ENCODE assay signal across 20 cellular contexts in genomic region chr17:21358682-21359482, GRCh38. TPM values are rescaled to one million over a fixed set of nuclear protein-coding genes. Genes with fewer than 3 reads are reported as not detected.
DNase-seq lines count a peak whose midpoint lies in the region; ATAC-seq, FAIRE-seq and TF ChIP-seq lines count a peak whose summit lies in the region.
"Had no signal": no experiment of that assay in that cellular context is flagged by ENCODE, and none has a peak within 500 bp of the region (broad histone marks: within the 10 kb centered on the region; RNA-seq: fewer than 3 reads in every experiment).

No MANE protein-coding gene starts in this region.

- DNase-seq in GM23248 (peak; percentile 75), H1 (ENCODE audit: low read depth in 1 of 2, low spot score in 2 of 2) (no peak), left colon (no peak), suprapubic skin (ENCODE audit: low spot score in 2 of 2) (no peak), SIG-M5 treated with dmso at 0.1 percent for 504 hours (lab: John Stamatoyannopoulos, UW; ENCODE audit: unreplicated experiment) (no peak), colonic mucosa (no peak)
- no peak for DNase-seq in activated CD4-positive, alpha-beta T cell treated with anti-CD3 and anti-CD28 coated beads, Interleukin-2, amount 10 ng/mL, durations not matched to agents 24 days and 14 days
- DNase-seq: activated CD4-positive, alpha-beta memory T cell treated with anti-CD3 and anti-CD28 coated beads, Interleukin-2, amount 10 ng/mL, durations not matched to agents 7 days and 5 days; activated naive CD8-positive, alpha-beta T cell treated with anti-CD3 and anti-CD28 coated beads, Interleukin-2, amount 50 U/mL, for 24 hours; C1 segment of cervical spinal cord; H7; head of caudate nucleus; NCI-H1105; NCI-H510A; OCI-M1; stimulated activated CD4-positive, alpha-beta T cell treated with anti-CD3 and anti-CD28 coated beads, Interleukin-2, amount 100 ng/mL, for 48 hours; stimulated activated CD8-positive, alpha-beta memory T cell treated with anti-CD3 and anti-CD28 coated beads, Interleukin-4, amount 100 ng/mL, for 48 hours; trophoblast cell had no signal

- 0 out of 2 replicates have a peak overlapping the region, but pooled peaks have one; percentile 39 for H2BK12ac ChIP-seq in H1 (ENCODE audit: low read depth, low read length)

- peaks cover 22% of the 10 kb centered on the region; the same call in 1 of the 2 replicates for H3K23me2 ChIP-seq in H1 (ENCODE audit: low read depth, low read length)

- H3K14ac ChIP-seq in H1 (ENCODE audit: insufficient read length) = no peak overlapping the region

- H3K4me3 ChIP-seq in GM23248 (no peak overlapping the region), H1 (ENCODE audit: extremely low read depth in 1 of 4, insufficient read depth in 2 of 4, low read depth in 3 of 4, low read length in 4 of 4) (no peak overlapping the region), suprapubic skin (no peak overlapping the region), colonic mucosa (no peak overlapping the region)

- H3K27ac Mint-ChIP-seq in activated CD4-positive, alpha-beta T cell treated with anti-CD3 and anti-CD28 coated beads, Interleukin-2, amount 10 ng/mL, durations not matched to agents 24 days and 14 days = no peak overlapping the region
- H3K27ac Mint-ChIP-seq: activated CD4-positive, alpha-beta memory T cell treated with anti-CD3 and anti-CD28 coated beads, Interleukin-2, amount 10 ng/mL, durations not matched to agents 7 days and 5 days; activated naive CD8-positive, alpha-beta T cell treated with anti-CD3 and anti-CD28 coated beads, Interleukin-2, amount 50 U/mL, for 24 hours; IgD-negative memory B cell had no signal

- no peak overlapping the region for H2BK5ac ChIP-seq in H1 (ENCODE audit: low read depth, low read length)

- peak; percentile 93 for ATAC-seq in left colon
- ATAC-seq: activated naive CD8-positive, alpha-beta T cell treated with anti-CD3 and anti-CD28 coated beads, Interleukin-2, amount 50 U/mL, for 24 hours had no signal

- H3K56ac ChIP-seq in H1 (replicated peaks; ENCODE audit: insufficient read length, low read depth, low read length) = no peak overlapping the region

- no peak for TF ChIP-seq POLR2A in H1 (IDR thresholded peaks at IDR 0.05; ENCODE audit: control extremely low read depth in 1 of 2, low read depth in 2 of 2, low read length in 2 of 2)
- no peak for TF ChIP-seq POLR2A in suprapubic skin (IDR thresholded peaks at IDR 0.05)

- CTCF ChIA-PET in H1 (lab: Charles Lee; ENCODE audit: partially characterized antibody) = interaction anchor here (0.8 to 1.7 kb wide), 5 partner anchors 12 to 74 kb away, joined by 3 to 4 read pairs (median 3); no protein-coding TSS in a partner anchor

- H3K4me1 ChIP-seq in GM23248 (ENCODE audit: insufficient read depth) (peaks cover 7% of the 10 kb centered on the region), H1 (replicated peaks in 1 of 4; ENCODE audit: control insufficient read depth in 3 of 4, insufficient read depth in 4 of 4, low read length in 3 of 4) (peaks cover 0 to 19% (median 6%) of the 10 kb centered on the region in 4 experiments; a peak in 6 of 7 replicates), suprapubic skin (peaks cover 12% of the 10 kb centered on the region), colonic mucosa (no peaks in the 10 kb centered on the region)

- H4K20me1 ChIP-seq in GM23248 (ENCODE audit: insufficient read depth) (no peaks in the 10 kb centered on the region), H1 (replicated peaks in 1 of 2; ENCODE audit: control insufficient read depth in 1 of 2, insufficient read depth in 2 of 2, low read length in 2 of 2) (peaks cover 0 to 4% of the 10 kb centered on the region in 2 experiments)

- H3K27me3 ChIP-seq in GM23248 (replicated peaks; ENCODE audit: insufficient read depth) (peaks cover 10% of the 10 kb centered on the region; the same call in 1 of the 2 replicates), H1 (replicated peaks in 1 of 4; ENCODE audit: control insufficient read depth in 3 of 4, extremely low read depth in 1 of 4, insufficient read depth in 3 of 4, low read length in 3 of 4) (no peaks in the 10 kb centered on the region; a peak in 3 of 7 replicates), suprapubic skin (no peaks in the 10 kb centered on the region), colonic mucosa (no peaks in the 10 kb centered on the region)

- no peaks in the 10 kb centered on the region for H3F3A ChIP-seq in GM23248 (ENCODE audit: insufficient read depth)

- H3K9ac ChIP-seq in GM23248 = no peak overlapping the region
- H3K9ac ChIP-seq in H1 (replicated peaks in 1 of 4; ENCODE audit: extremely low read depth in 1 of 4, low read depth in 3 of 4, low read length in 3 of 4) = no peak overlapping the region
- no peak overlapping the region for H3K9ac ChIP-seq in colonic mucosa (ENCODE audit: low read depth in 2 of 2, low read length in 2 of 2)

- 8 to 12% methylated on average over 12 of the region's 12 CpGs for WGBS in GM23248 (ENCODE audit: low coverage in 1 of 2, low lambda C conversion rate in 2 of 2, missing lambda C conversion rate in 2 of 2), 2 experiments
- 82% methylated on average over 12 of the region's 12 CpGs; no CpG with 5 or more reads in 1 of the 2 experiments for WGBS in H1 (ENCODE audit: extremely low coverage in 1 of 2, insufficient coverage in 1 of 2, insufficient read length in 1 of 2, insufficient replicate concordance in 2 of 2, low coverage in 1 of 2, low lambda C conversion rate in 2 of 2, missing lambda C conversion rate in 1 of 2), 2 experiments
- 30% methylated on average over 12 of the region's 12 CpGs for WGBS in suprapubic skin

- no peak for TF ChIP-seq RAD21 in H1 (IDR thresholded peaks at IDR 0.05 in 1 of 2, conservative IDR thresholded peaks at IDR 0.05 in 1 of 2; ENCODE audit: low read depth in 2 of 2, low read length in 2 of 2)

- H3K27me3 Mint-ChIP-seq in activated CD4-positive, alpha-beta T cell treated with anti-CD3 and anti-CD28 coated beads, Interleukin-2, amount 10 ng/mL, durations not matched to agents 24 days and 14 days = no peaks in the 10 kb centered on the region
- H3K27me3 Mint-ChIP-seq: activated naive CD8-positive, alpha-beta T cell treated with anti-CD3 and anti-CD28 coated beads, Interleukin-2, amount 50 U/mL, for 24 hours had no signal

- H3K79me2 ChIP-seq in GM23248 (ENCODE audit: insufficient read depth) = no peaks in the 10 kb centered on the region
- H3K79me2 ChIP-seq in H1 (ENCODE audit: control insufficient read depth in 1 of 2, insufficient read depth in 2 of 2, low read length in 2 of 2) = no peaks in the 10 kb centered on the region

- H2BK20ac ChIP-seq in H1 (ENCODE audit: low read length) = peak overlapping the region; percentile 37; the same call in 1 of the 2 replicates

- H3K4me3 Mint-ChIP-seq in activated CD4-positive, alpha-beta T cell treated with anti-CD3 and anti-CD28 coated beads, Interleukin-2, amount 10 ng/mL, durations not matched to agents 24 days and 14 days = no peak overlapping the region
- H3K4me3 Mint-ChIP-seq: activated CD4-positive, alpha-beta memory T cell treated with anti-CD3 and anti-CD28 coated beads, Interleukin-2, amount 10 ng/mL, durations not matched to agents 7 days and 5 days; activated naive CD8-positive, alpha-beta T cell treated with anti-CD3 and anti-CD28 coated beads, Interleukin-2, amount 50 U/mL, for 24 hours; IgD-negative memory B cell; nephron had no signal

- H3K4ac ChIP-seq in H1 (replicated peaks; ENCODE audit: insufficient read length, low read depth, low read length) = no peak overlapping the region

- FAIRE-seq in H1 (lab: Jason Lieb, UNC) = no peak

- H3K36me3 Mint-ChIP-seq in activated CD4-positive, alpha-beta T cell treated with anti-CD3 and anti-CD28 coated beads, Interleukin-2, amount 10 ng/mL, durations not matched to agents 24 days and 14 days (ENCODE audit: low read depth) = no peaks in the 10 kb centered on the region
- H3K36me3 Mint-ChIP-seq: IgD-negative memory B cell had no signal

- TF ChIP-seq CTCF in H1 (IDR thresholded peaks at IDR 0.05; ENCODE audit: control extremely low read depth in 1 of 3, insufficient read depth in 1 of 3, low read depth in 1 of 3, low read length in 3 of 3) (no peak), suprapubic skin (IDR thresholded peaks at IDR 0.05) (no peak), colonic mucosa (IDR thresholded peaks at IDR 0.05) (no peak)

- H2AK5ac ChIP-seq in H1 (ENCODE audit: low read depth, low read length) = no peak overlapping the region

- no peak overlapping the region for H3K4me2 ChIP-seq in GM23248 (ENCODE audit: unreplicated experiment)
- H3K4me2 ChIP-seq in H1 (ENCODE audit: insufficient read depth in 1 of 2, low read depth in 2 of 2, low read length in 2 of 2) = no peak overlapping the region

- no peaks in the 10 kb centered on the region for H3K4me1 Mint-ChIP-seq in activated CD4-positive, alpha-beta T cell treated with anti-CD3 and anti-CD28 coated beads, Interleukin-2, amount 10 ng/mL, durations not matched to agents 24 days and 14 days
- H3K4me1 Mint-ChIP-seq: activated CD4-positive, alpha-beta memory T cell treated with anti-CD3 and anti-CD28 coated beads, Interleukin-2, amount 10 ng/mL, durations not matched to agents 7 days and 5 days; nephron had no signal

- no peak overlapping the region for H2AFZ ChIP-seq in GM23248
- H2AFZ ChIP-seq in H1 (ENCODE audit: low read length) = no peak overlapping the region

- POLR2A ChIA-PET in H1 (lab: Charles Lee; ENCODE audit: partially characterized antibody) = interaction anchor here (0.7 to 1.3 kb wide), 3 partner anchors 11 to 46 kb away, joined by 3 to 5 read pairs (median 3); partner anchors contain the start of gene KCNJ12

- H3K27ac ChIP-seq in GM23248 = no peak overlapping the region
- H3K27ac ChIP-seq in H1 (ENCODE audit: low read depth, low read length) = no peak overlapping the region
- H3K27ac ChIP-seq in suprapubic skin = peak overlapping the region; percentile 57
- H3K27ac ChIP-seq in colonic mucosa = no peak overlapping the region

- no peak overlapping the region for H4K5ac ChIP-seq in H1 (ENCODE audit: insufficient read length, low read depth, low read length)

- TF ChIP-seq EP300 in H1 (IDR thresholded peaks at IDR 0.05; ENCODE audit: borderline replicate concordance in 1 of 2, low read depth in 2 of 2, low read length in 2 of 2) (no peak), suprapubic skin (IDR thresholded peaks at IDR 0.05) (no peak)

- no peaks in the 10 kb centered on the region for H3K9me3 Mint-ChIP-seq in activated CD4-positive, alpha-beta T cell treated with anti-CD3 and anti-CD28 coated beads, Interleukin-2, amount 10 ng/mL, durations not matched to agents 24 days and 14 days
- H3K9me3 Mint-ChIP-seq: activated CD4-positive, alpha-beta memory T cell treated with anti-CD3 and anti-CD28 coated beads, Interleukin-2, amount 10 ng/mL, durations not matched to agents 7 days and 5 days; activated naive CD8-positive, alpha-beta T cell treated with anti-CD3 and anti-CD28 coated beads, Interleukin-2, amount 50 U/mL, for 24 hours; IgD-negative memory B cell; nephron had no signal

- no peaks in the 10 kb centered on the region for H3K9me2 ChIP-seq in GM23248 (ENCODE audit: insufficient read depth)

- intact Hi-C loops in left colon (cut with DNase I, micrococcal nuclease) (no loop called here), colonic mucosa (cut with DNase I) (no loop called here)
- intact Hi-C loops in activated CD4-positive, alpha-beta T cell treated with anti-CD3 and anti-CD28 coated beads, Interleukin-2, amount 10 ng/mL, durations not matched to agents 24 days and 14 days (cut with micrococcal nuclease) = no loop called here

- no peak overlapping the region for H3K23ac ChIP-seq in H1 (ENCODE audit: insufficient read length)

- H3K79me1 ChIP-seq in H1 (ENCODE audit: low read depth, low read length) = no peaks in the 10 kb centered on the region; the same call in 1 of the 2 replicates

- no peak overlapping the region for H2BK15ac ChIP-seq in H1 (ENCODE audit: low read length)

- no peak overlapping the region for H4K91ac ChIP-seq in H1 (replicated peaks; ENCODE audit: insufficient read length, low read length)

- H3K18ac ChIP-seq in H1 (ENCODE audit: extremely low read depth, low read length) = no peak overlapping the region

- H3K36me3 ChIP-seq in GM23248 (ENCODE audit: low read depth) = no peaks in the 10 kb centered on the region
- H3K36me3 ChIP-seq in H1 (ENCODE audit: control insufficient read depth in 2 of 4, insufficient read depth in 4 of 4, low read length in 3 of 4) = no peaks in the 10 kb centered on the region
- H3K36me3 ChIP-seq in suprapubic skin = no peaks in the 10 kb centered on the region
- no peaks in the 10 kb centered on the region for H3K36me3 ChIP-seq in colonic mucosa

- H3K9me3 ChIP-seq in GM23248 (ENCODE audit: low read depth) = no peaks in the 10 kb centered on the region
- H3K9me3 ChIP-seq in H1 (ENCODE audit: insufficient read depth in 2 of 2, low read depth in 1 of 2, low read length in 1 of 2) = no peaks in the 10 kb centered on the region
- H3K9me3 ChIP-seq in suprapubic skin = no peaks in the 10 kb centered on the region
- H3K9me3 ChIP-seq in colonic mucosa = no peaks in the 10 kb centered on the region

- H2BK120ac ChIP-seq in H1 (replicated peaks; ENCODE audit: low read depth, low read length) = no peak overlapping the region

- in situ Hi-C loops in GM23248 (cut with MboI) = no loop called here

- no peak overlapping the region; the same call in 1 of the 2 replicates for H4K8ac ChIP-seq in H1 (ENCODE audit: extremely low read depth, insufficient read depth, low read length)

RNA-seq across cellular contexts. Expression of gene KCNJ12, which starts 17.3 kb away (rescaled TPM):
- 0.54 and 1.0 TPM in 2 replicates for total RNA-seq in GM23248 (2014; rRNA removed; shearing (Covaris generic))
- polyA plus RNA-seq in GM23248 (2016; fragmentation: Nextera tagmentation; extraction: Ambion mirVana) (0.29 and 0.33 TPM in 2 replicates), H1 (2011; rRNA removed) (1.2 and 1.7 TPM in 2 replicates)
- total RNA-seq in H1 (2021; fragmentation: NEBNext Ultra II Directional; extraction: Animal tissue kit (Norgen Biotek cat#: 25700)) = 1.3 and 1.5 TPM in 2 replicates
- 1.0 TPM for polyA plus RNA-seq in H1 (2011; cell fraction: cytosol; rRNA removed)
- polyA plus RNA-seq in H1 (2011; cell fraction: nucleus; rRNA removed) = 1.5 TPM
- 0.59 to 0.94 TPM (median 0.86 TPM) in 4 replicates for polyA plus RNA-seq in H1 (2012, experiment 1 of 2)
- 0.79 TPM for polyA plus RNA-seq in H1 (2012, experiment 2 of 2)
- polyA plus RNA-seq in H1 (2013, experiment 1 of 2) = 0.49 TPM
- polyA plus RNA-seq in H1 (2013, experiment 2 of 2) = 0.39 TPM
- 1.3 and 1.7 TPM in 2 replicates for polyA minus RNA-seq in H1 (2011; rRNA and poly(A)+ RNA removed)
- 1.2 TPM for polyA minus RNA-seq in H1 (2011; cell fraction: cytosol; rRNA and poly(A)+ RNA removed)
- 2.4 TPM for polyA minus RNA-seq in H1 (2011; cell fraction: nucleus; rRNA and poly(A)+ RNA removed)
- total RNA-seq in left colon (1 to 10 TPM in 1 of 2 donors, under 1 TPM in 1; 0.84 to 2.5 TPM), suprapubic skin (10 to 100 TPM in 1 of 4 donors, 1 to 10 TPM in 2, under 1 TPM in 1; 0.56 to 10.5 (median 5.6) TPM), colonic mucosa (1 to 10 TPM in 1 of 2 donors, under 1 TPM in 1; 0.82 to 2.2 TPM)
- not detected in 2 replicates for total RNA-seq in activated CD4-positive, alpha-beta T cell treated with anti-CD3 and anti-CD28 coated beads, Interleukin-2, amount 10 ng/mL, durations not matched to agents 24 days and 14 days
- total RNA-seq: activated CD4-positive, alpha-beta memory T cell treated with anti-CD3 and anti-CD28 coated beads, Interleukin-2, amount 10 ng/mL, durations not matched to agents 7 days and 5 days had no signal
- polyA plus RNA-seq: IgD-negative memory B cell had no signal
